ENCODE assay signal across 1 cellular context in genomic region chr17:18246880-18247612, GRCh38.
A peak's percentile ranks its signal among the peaks of the same experiment; 100 is the strongest.
TF ChIP-seq lines count a peak whose summit lies in the region.

No MANE protein-coding gene starts in this region.

TF ChIP-seq in K562, 482 proteins besides CTCF, POLR2A, EP300 and RAD21 (continued from another document):
- TF ChIP-seq PHF21A (IDR thresholded peaks at IDR 0.05; ENCODE audit: borderline replicate concordance, low read depth) (no peak), ZNF778 (CRISPR knock-in tag; IDR thresholded peaks at IDR 0.05) (no peak), POLR2G (IDR thresholded peaks at IDR 0.05; ENCODE audit: low read depth, low read length) (peak; percentile 58), TAL1 (IDR thresholded peaks at IDR 0.05) (no peak), POLR2AphosphoS5 (IDR thresholded peaks at IDR 0.05; ENCODE audit: control insufficient read depth, insufficient read depth, low read depth, low read length) (0 out of 2 replicates have a peak, but pooled peaks have one; percentile 14), PHF8 (IDR thresholded peaks at IDR 0.05; ENCODE audit: borderline replicate concordance, low read length) (peak; percentile 47; the same call in 1 of the 2 replicates), KAT2B (IDR thresholded peaks at IDR 0.05; ENCODE audit: low read depth, low read length) (no peak), EP400 (IDR thresholded peaks at IDR 0.05) (peak; percentile 64; the same call in 1 of the 2 replicates), COPS2 (conservative IDR thresholded peaks at IDR 0.05) (no peak), PKNOX1 (IDR thresholded peaks at IDR 0.05) (peak; percentile 68), PRMT5 (CRISPR knock-in tag; IDR thresholded peaks at IDR 0.05) (no peak), L3MBTL2 (IDR thresholded peaks at IDR 0.05) (peak; percentile 62; the same call in 1 of the 2 replicates), ZNF609 (CRISPR knock-in tag; IDR thresholded peaks at IDR 0.05; ENCODE audit: borderline replicate concordance) (no peak), SREBF2 (CRISPR knock-in tag; IDR thresholded peaks at IDR 0.05) (no peak), HDAC3 (IDR thresholded peaks at IDR 0.05; ENCODE audit: borderline replicate concordance, partially characterized antibody) (no peak), MAZ (CRISPR knock-in tag; conservative IDR thresholded peaks at IDR 0.05 in 1 of 2, IDR thresholded peaks at IDR 0.05 in 1 of 2) (peak in 1 of 2 experiments; percentile 52; a peak in 2 of 4 replicates), HDGF (IDR thresholded peaks at IDR 0.05) (peak; percentile 26; the same call in 1 of the 2 replicates), VEZF1 (CRISPR knock-in tag; IDR thresholded peaks at IDR 0.05) (peak; percentile 88), ZBTB11 (CRISPR knock-in tag; IDR thresholded peaks at IDR 0.05) (no peak), BRF1 (IDR thresholded peaks at IDR 0.05; ENCODE audit: borderline replicate concordance, extremely low read depth, insufficient read length) (no peak)
- TF ChIP-seq, protein P1, sequence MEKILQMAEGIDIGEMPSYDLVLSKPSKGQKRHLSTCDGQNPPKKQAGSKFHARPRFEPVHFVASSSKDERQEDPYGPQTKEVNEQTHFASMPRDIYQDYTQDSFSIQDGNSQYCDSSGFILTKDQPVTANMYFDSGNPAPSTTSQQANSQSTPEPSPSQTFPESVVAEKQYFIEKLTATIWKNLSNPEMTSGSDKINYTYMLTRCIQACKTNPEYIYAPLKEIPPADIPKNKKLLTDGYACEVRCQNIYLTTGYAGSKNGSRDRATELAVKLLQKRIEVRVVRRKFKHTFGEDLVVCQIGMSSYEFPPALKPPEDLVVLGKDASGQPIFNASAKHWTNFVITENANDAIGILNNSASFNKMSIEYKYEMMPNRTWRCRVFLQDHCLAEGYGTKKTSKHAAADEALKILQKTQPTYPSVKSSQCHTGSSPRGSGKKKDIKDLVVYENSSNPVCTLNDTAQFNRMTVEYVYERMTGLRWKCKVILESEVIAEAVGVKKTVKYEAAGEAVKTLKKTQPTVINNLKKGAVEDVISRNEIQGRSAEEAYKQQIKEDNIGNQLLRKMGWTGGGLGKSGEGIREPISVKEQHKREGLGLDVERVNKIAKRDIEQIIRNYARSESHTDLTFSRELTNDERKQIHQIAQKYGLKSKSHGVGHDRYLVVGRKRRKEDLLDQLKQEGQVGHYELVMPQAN (IDR thresholded peaks at IDR 0.05; ENCODE audit: borderline replicate concordance) = peak; percentile 51; the same call in 1 of the 2 replicates
- TF ChIP-seq, protein P2, sequence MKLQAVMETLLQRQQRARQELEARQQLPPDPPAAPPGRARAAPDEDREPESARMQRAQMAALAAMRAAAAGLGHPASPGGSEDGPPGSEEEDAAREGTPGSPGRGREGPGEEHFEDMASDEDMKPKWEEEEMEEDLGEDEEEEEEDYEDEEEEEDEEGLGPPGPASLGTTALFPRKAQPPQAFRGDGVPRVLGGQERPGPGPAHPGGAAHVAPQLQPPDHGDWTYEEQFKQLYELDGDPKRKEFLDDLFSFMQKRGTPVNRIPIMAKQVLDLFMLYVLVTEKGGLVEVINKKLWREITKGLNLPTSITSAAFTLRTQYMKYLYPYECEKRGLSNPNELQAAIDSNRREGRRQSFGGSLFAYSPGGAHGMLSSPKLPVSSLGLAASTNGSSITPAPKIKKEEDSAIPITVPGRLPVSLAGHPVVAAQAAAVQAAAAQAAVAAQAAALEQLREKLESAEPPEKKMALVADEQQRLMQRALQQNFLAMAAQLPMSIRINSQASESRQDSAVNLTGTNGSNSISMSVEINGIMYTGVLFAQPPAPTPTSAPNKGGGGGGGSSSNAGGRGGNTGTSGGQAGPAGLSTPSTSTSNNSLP (IDR thresholded peaks at IDR 0.05; ENCODE audit: borderline replicate concordance, low read depth, low read length) = no peak
